ENCODE assay signal across 1 cellular context in the genomic region with DNA sequence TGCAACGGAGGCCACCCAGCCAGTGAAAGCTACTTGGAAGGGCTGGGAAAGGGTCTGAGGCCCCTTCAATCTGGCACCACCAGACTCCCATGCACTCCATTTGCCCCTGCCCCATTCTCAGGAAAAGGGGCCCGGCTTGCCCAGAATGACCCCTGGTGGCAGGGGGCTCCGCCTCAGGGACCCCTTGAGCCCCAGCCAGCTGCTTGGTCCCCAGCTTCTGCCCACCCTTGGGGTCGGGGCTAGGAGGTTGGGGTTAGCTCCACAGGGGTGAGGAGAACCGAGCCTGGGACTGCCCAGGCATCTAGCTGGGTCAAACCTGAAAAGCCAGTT.
A peak's percentile ranks its signal among the peaks of the same experiment; 100 is the strongest.
TF ChIP-seq lines count a peak whose summit lies in the region.

No MANE protein-coding gene starts in this region.

TF ChIP-seq in H1, 55 proteins besides CTCF, POLR2A, EP300 and RAD21:
- TF ChIP-seq TBP (IDR thresholded peaks at IDR 0.05; ENCODE audit: low read depth, low read length) (no peak), KDM5A (IDR thresholded peaks at IDR 0.05; ENCODE audit: low read length) (no peak), SP1 (IDR thresholded peaks at IDR 0.05; ENCODE audit: low read depth, low read length) (no peak; the same call in 1 of the 2 replicates), BCL11A (IDR thresholded peaks at IDR 0.05; ENCODE audit: low read depth in 2 of 2, low read length in 2 of 2) (no peak), RBBP5 (IDR thresholded peaks at IDR 0.05; ENCODE audit: borderline replicate concordance, low read depth, low read length) (no peak), ASH2L (IDR thresholded peaks at IDR 0.05; ENCODE audit: low read length) (peak; percentile 55), BRCA1 (IDR thresholded peaks at IDR 0.05; ENCODE audit: low read depth, low read length) (no peak), CHD1 (IDR thresholded peaks at IDR 0.05; ENCODE audit: low read depth, low read length) (no peak)
